Comparison of ENCODE assay signal across 1 cellular context in genomic region chr17:31475378-31476162, GRCh38.
TF ChIP-seq lines count a peak whose summit lies in the region.

No MANE protein-coding gene starts in this region.

TF ChIP-seq in HepG2, 621 proteins besides CTCF, POLR2A, EP300 and RAD21 (continued from another document and continues in another):
- no peak for TF ChIP-seq PRDM10 (CRISPR knock-in tag; IDR thresholded peaks at IDR 0.05; ENCODE audit: low read depth)
- TF ChIP-seq, protein P1, sequence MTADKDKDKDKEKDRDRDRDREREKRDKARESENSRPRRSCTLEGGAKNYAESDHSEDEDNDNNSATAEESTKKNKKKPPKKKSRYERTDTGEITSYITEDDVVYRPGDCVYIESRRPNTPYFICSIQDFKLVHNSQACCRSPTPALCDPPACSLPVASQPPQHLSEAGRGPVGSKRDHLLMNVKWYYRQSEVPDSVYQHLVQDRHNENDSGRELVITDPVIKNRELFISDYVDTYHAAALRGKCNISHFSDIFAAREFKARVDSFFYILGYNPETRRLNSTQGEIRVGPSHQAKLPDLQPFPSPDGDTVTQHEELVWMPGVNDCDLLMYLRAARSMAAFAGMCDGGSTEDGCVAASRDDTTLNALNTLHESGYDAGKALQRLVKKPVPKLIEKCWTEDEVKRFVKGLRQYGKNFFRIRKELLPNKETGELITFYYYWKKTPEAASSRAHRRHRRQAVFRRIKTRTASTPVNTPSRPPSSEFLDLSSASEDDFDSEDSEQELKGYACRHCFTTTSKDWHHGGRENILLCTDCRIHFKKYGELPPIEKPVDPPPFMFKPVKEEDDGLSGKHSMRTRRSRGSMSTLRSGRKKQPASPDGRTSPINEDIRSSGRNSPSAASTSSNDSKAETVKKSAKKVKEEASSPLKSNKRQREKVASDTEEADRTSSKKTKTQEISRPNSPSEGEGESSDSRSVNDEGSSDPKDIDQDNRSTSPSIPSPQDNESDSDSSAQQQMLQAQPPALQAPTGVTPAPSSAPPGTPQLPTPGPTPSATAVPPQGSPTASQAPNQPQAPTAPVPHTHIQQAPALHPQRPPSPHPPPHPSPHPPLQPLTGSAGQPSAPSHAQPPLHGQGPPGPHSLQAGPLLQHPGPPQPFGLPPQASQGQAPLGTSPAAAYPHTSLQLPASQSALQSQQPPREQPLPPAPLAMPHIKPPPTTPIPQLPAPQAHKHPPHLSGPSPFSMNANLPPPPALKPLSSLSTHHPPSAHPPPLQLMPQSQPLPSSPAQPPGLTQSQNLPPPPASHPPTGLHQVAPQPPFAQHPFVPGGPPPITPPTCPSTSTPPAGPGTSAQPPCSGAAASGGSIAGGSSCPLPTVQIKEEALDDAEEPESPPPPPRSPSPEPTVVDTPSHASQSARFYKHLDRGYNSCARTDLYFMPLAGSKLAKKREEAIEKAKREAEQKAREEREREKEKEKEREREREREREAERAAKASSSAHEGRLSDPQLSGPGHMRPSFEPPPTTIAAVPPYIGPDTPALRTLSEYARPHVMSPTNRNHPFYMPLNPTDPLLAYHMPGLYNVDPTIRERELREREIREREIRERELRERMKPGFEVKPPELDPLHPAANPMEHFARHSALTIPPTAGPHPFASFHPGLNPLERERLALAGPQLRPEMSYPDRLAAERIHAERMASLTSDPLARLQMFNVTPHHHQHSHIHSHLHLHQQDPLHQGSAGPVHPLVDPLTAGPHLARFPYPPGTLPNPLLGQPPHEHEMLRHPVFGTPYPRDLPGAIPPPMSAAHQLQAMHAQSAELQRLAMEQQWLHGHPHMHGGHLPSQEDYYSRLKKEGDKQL (CRISPR knock-in tag; IDR thresholded peaks at IDR 0.05; ENCODE audit: low read depth) = peak; percentile 86
- TF ChIP-seq AHDC1 (CRISPR knock-in tag; IDR thresholded peaks at IDR 0.05; ENCODE audit: borderline replicate concordance) = peak; percentile 86
- TF ChIP-seq ZNF543 (CRISPR knock-in tag; IDR thresholded peaks at IDR 0.05) = 0 out of 2 replicates have a peak, but pooled peaks have one; percentile 73
- peak; percentile 83 for TF ChIP-seq SAP130 (CRISPR knock-in tag; IDR thresholded peaks at IDR 0.05; ENCODE audit: low read depth)
- TF ChIP-seq, protein P2, sequence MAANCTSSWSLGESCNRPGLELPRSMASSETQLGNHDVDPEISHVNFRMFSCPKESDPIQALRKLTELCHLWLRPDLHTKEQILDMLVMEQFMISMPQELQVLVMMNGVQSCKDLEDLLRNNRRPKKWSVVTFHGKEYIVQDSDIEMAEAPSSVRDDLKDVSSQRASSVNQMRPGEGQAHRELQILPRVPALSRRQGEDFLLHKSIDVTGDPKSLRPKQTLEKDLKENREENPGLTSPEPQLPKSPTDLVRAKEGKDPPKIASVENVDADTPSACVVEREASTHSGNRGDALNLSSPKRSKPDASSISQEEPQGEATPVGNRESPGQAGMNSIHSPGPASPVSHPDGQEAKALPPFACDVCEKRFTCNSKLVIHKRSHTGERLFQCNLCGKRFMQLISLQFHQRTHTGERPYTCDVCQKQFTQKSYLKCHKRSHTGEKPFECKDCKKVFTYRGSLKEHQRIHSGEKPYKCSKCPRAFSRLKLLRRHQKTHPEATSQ (CRISPR knock-in tag; IDR thresholded peaks at IDR 0.05; ENCODE audit: borderline replicate concordance) = peak; percentile 96; the same call in 1 of the 2 replicates
- peak; percentile 72; the same call in 1 of the 2 replicates for TF ChIP-seq ZSCAN31 (CRISPR knock-in tag; IDR thresholded peaks at IDR 0.05; ENCODE audit: low read depth)
- TF ChIP-seq SOX6 (IDR thresholded peaks at IDR 0.05) = no peak
- peak; percentile 96 for TF ChIP-seq SOX6 (CRISPR knock-in tag; IDR thresholded peaks at IDR 0.05)
- no peak for TF ChIP-seq ZNF713 (CRISPR knock-in tag; IDR thresholded peaks at IDR 0.05)
- no peak for TF ChIP-seq PRDM4 (CRISPR knock-in tag; IDR thresholded peaks at IDR 0.05; ENCODE audit: borderline replicate concordance)
- TF ChIP-seq NR2F2 (IDR thresholded peaks at IDR 0.05; ENCODE audit: borderline replicate concordance, low read depth) = peak; percentile 86
- TF ChIP-seq ZFX (CRISPR knock-in tag; IDR thresholded peaks at IDR 0.05; ENCODE audit: low read depth) = peak; percentile 64
- peak; percentile 65 for TF ChIP-seq ASH2L (IDR thresholded peaks at IDR 0.05; ENCODE audit: insufficient read length, low read depth, low read length)
- no peak for TF ChIP-seq ATF3 (CRISPR knock-in tag; IDR thresholded peaks at IDR 0.05)
- peak; percentile 83 for TF ChIP-seq FOXA1 (IDR thresholded peaks at IDR 0.05)
- peak; percentile 94 for TF ChIP-seq FOXA1 (CRISPR knock-in tag; IDR thresholded peaks at IDR 0.05)
- TF ChIP-seq IRF2 (CRISPR knock-in tag; IDR thresholded peaks at IDR 0.05) = peak; percentile 93
- no peak for TF ChIP-seq ZNF776 (CRISPR knock-in tag; IDR thresholded peaks at IDR 0.05)
- peak; percentile 86 for TF ChIP-seq CREM (IDR thresholded peaks at IDR 0.05)
- no peak for TF ChIP-seq CREM (CRISPR knock-in tag; IDR thresholded peaks at IDR 0.05)
- no peak for TF ChIP-seq REXO4 (CRISPR knock-in tag; IDR thresholded peaks at IDR 0.05; ENCODE audit: borderline replicate concordance)
- TF ChIP-seq ZBTB3 (CRISPR knock-in tag; IDR thresholded peaks at IDR 0.05; ENCODE audit: borderline replicate concordance, low read depth) = peak; percentile 23; the same call in 1 of the 2 replicates
- no peak for TF ChIP-seq CHD2 (IDR thresholded peaks at IDR 0.05; ENCODE audit: low read depth, low read length)
- TF ChIP-seq PATZ1 (CRISPR knock-in tag; IDR thresholded peaks at IDR 0.05) = peak; percentile 78
- peak; percentile 19; the same call in 1 of the 2 replicates for TF ChIP-seq ZFP36L1 (CRISPR knock-in tag; IDR thresholded peaks at IDR 0.05)
- TF ChIP-seq ZBTB44 (CRISPR knock-in tag; IDR thresholded peaks at IDR 0.05) = no peak
- TF ChIP-seq ZNF572 (CRISPR knock-in tag; IDR thresholded peaks at IDR 0.05) = no peak
- peak; percentile 96 for TF ChIP-seq ZNF264 (CRISPR knock-in tag; IDR thresholded peaks at IDR 0.05)
- TF ChIP-seq ZNF501 (CRISPR knock-in tag; IDR thresholded peaks at IDR 0.05) = 0 out of 2 replicates have a peak, but pooled peaks have one; percentile 34
- TF ChIP-seq, protein P3, sequence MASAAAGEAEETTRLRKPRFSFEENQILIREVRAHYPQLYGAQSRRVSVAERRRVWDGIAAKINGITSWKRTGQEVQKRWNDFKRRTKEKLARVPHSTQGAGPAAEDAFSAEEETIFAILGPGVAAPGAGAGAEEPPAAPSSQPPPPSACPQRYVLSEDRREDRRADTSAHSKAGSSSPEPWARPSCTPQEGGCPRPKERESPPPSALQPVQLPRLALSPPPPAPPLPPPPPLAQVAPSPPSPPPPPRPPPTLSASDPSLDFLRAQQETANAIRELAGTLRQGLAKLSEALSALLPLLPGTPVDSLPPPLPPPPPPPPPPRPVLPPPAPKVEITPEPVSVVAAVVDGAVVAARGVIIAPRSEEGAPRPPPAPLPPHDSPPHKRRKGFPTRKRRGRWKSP (CRISPR knock-in tag; IDR thresholded peaks at IDR 0.05) = peak; percentile 46; the same call in 1 of the 2 replicates
- TF ChIP-seq ZNF136 (CRISPR knock-in tag; IDR thresholded peaks at IDR 0.05; ENCODE audit: low read depth) = peak; percentile 26; the same call in 1 of the 2 replicates
